Comparison of ENCODE assay signal across 10 cellular contexts in the genomic region with DNA sequence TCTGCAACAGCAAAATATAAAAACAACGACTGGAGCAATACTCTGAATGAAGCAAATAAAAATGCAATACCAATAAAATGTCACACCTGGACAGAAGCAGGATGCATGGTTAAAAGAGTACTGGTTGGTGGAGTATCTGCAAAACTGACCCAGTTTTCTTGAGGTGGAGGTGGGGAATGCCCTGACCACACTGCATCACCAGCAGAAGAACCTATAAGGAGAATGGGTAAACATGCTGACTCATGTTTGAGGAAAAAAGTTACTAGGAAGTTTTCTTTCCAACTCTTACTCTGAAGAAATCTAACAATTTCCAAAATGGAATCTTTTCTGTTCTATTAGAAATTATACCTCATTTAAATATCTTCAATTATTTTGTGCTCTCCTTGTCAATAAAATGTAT. TPM values are rescaled to one million over a fixed set of nuclear protein-coding genes. Genes with fewer than 3 reads are reported as not detected.
A peak's percentile ranks its signal among the peaks of the same experiment; 100 is the strongest.
DNase-seq lines count a peak whose midpoint lies in the region; ATAC-seq and TF ChIP-seq lines count a peak whose summit lies in the region.
"Had no signal": no experiment of that assay in that cellular context is flagged by ENCODE, and none has a peak within 500 bp of the region (broad histone marks: within the 10 kb centered on the region; RNA-seq: fewer than 3 reads in every experiment).

No MANE protein-coding gene starts in this region.

- H3K4me3 ChIP-seq in CD8-positive, alpha-beta T cell (ENCODE audit: low read depth, low read length), result no peak overlapping the region
- H3K4me3 ChIP-seq in HAP-1, result no peak overlapping the region

- H3K27ac Mint-ChIP-seq in CD8-positive, alpha-beta T cell, result no peak overlapping the region
- peak overlapping the region; percentile 31 for H3K27ac Mint-ChIP-seq in T-helper 1 cell treated with Interleukin-12 subunit alpha and Interleukin-12 subunit beta and Interleukin-4 antibody, amounts not matched to agents 30 μg/mL and 1 μg/mL, for 36 hours

- H3K36me3 ChIP-seq in CD8-positive, alpha-beta T cell (ENCODE audit: insufficient read depth, low read length), result peaks cover 8% of the 10 kb centered on the region
- H3K36me3 ChIP-seq in HAP-1 (replicated peaks), result peaks cover 22% of the 10 kb centered on the region

- H3K27ac ChIP-seq in CD8-positive, alpha-beta T cell (ENCODE audit: low read depth, low read length), result no peak overlapping the region
- peak overlapping the region; percentile 41 for H3K27ac ChIP-seq in foreskin keratinocyte

- H3K27me3 Mint-ChIP-seq in CD8-positive, alpha-beta T cell (ENCODE audit: low read depth), result no peaks in the 10 kb centered on the region
- no peaks in the 10 kb centered on the region for H3K27me3 Mint-ChIP-seq in T-helper 1 cell treated with Interleukin-12 subunit alpha and Interleukin-12 subunit beta and Interleukin-4 antibody, amounts not matched to agents 30 μg/mL and 1 μg/mL, for 36 hours (ENCODE audit: low read depth)
- H3K27me3 Mint-ChIP-seq: naive B cell had no signal

- POLR2A ChIA-PET in CD8-positive, alpha-beta T cell (lab: Charles Lee), result no interaction called here

- H3K9me3 Mint-ChIP-seq in CD8-positive, alpha-beta T cell, result no peaks in the 10 kb centered on the region
- H3K9me3 Mint-ChIP-seq in T-helper 1 cell treated with Interleukin-12 subunit alpha and Interleukin-12 subunit beta and Interleukin-4 antibody, amounts not matched to agents 30 μg/mL and 1 μg/mL, for 36 hours, result no peaks in the 10 kb centered on the region
- H3K9me3 Mint-ChIP-seq: naive B cell had no signal

- no peaks in the 10 kb centered on the region for H3K9me3 ChIP-seq in CD8-positive, alpha-beta T cell (ENCODE audit: low read length)
- H3K9me3 ChIP-seq in HAP-1, result no peaks in the 10 kb centered on the region

- peak; percentile 57 for ATAC-seq in CD8-positive, alpha-beta T cell
- ATAC-seq in GM21723 (IDR thresholded peaks at IDR 0.05; ENCODE audit: unreplicated experiment) (peak; percentile 53), foreskin keratinocyte (peak; percentile 82)

- peaks cover 73% of the 10 kb centered on the region for H3K36me3 Mint-ChIP-seq in CD8-positive, alpha-beta T cell
- H3K36me3 Mint-ChIP-seq in T-helper 1 cell treated with Interleukin-12 subunit alpha and Interleukin-12 subunit beta and Interleukin-4 antibody, amounts not matched to agents 30 μg/mL and 1 μg/mL, for 36 hours (ENCODE audit: low read depth), result peaks cover 28% of the 10 kb centered on the region

- no peaks in the 10 kb centered on the region for H3K27me3 ChIP-seq in CD8-positive, alpha-beta T cell (ENCODE audit: insufficient read depth, low read length)
- H3K27me3 ChIP-seq in foreskin keratinocyte (no peaks in the 10 kb centered on the region), HAP-1 (ENCODE audit: low read depth) (no peaks in the 10 kb centered on the region)

- intact Hi-C loops in CD8-positive, alpha-beta T cell (cut with DNase I, micrococcal nuclease), result no loop called here

- H3K4me3 Mint-ChIP-seq in CD8-positive, alpha-beta T cell, result no peak overlapping the region
- H3K4me3 Mint-ChIP-seq in T-helper 1 cell treated with Interleukin-12 subunit alpha and Interleukin-12 subunit beta and Interleukin-4 antibody, amounts not matched to agents 30 μg/mL and 1 μg/mL, for 36 hours, result no peak overlapping the region
- H3K4me3 Mint-ChIP-seq: naive B cell had no signal

- H3K4me1 Mint-ChIP-seq in CD8-positive, alpha-beta T cell (ENCODE audit: low read depth), result peaks cover 38% of the 10 kb centered on the region
- peaks cover 43% of the 10 kb centered on the region for H3K4me1 Mint-ChIP-seq in T-helper 1 cell treated with Interleukin-12 subunit alpha and Interleukin-12 subunit beta and Interleukin-4 antibody, amounts not matched to agents 30 μg/mL and 1 μg/mL, for 36 hours (ENCODE audit: low read depth)

- TF ChIP-seq CTCF in CD8-positive, alpha-beta T cell (IDR thresholded peaks at IDR 0.05), result no peak
- no peak for TF ChIP-seq CTCF in foreskin keratinocyte (conservative IDR thresholded peaks at IDR 0.05)

- peak in 2 of 7 experiments; percentile 4 to 41 for DNase-seq in CD8-positive, alpha-beta T cell
- DNase-seq in foreskin keratinocyte, result peak; percentile 44 to 62
- no peak for DNase-seq in HAP-1 (ENCODE audit: low spot score in 2 of 2)
- DNase-seq in DMS79 (lab: John Stamatoyannopoulos, UW), result no peak
- DNase-seq in SHP77 (lab: John Stamatoyannopoulos, UW), result no peak
- no peak for DNase-seq in NCI-H2029 (lab: John Stamatoyannopoulos, UW)
- DNase-seq: caudate nucleus, naive B cell had no signal

- peaks cover 14% of the 10 kb centered on the region for H3K4me1 ChIP-seq in CD8-positive, alpha-beta T cell (ENCODE audit: insufficient read depth, low read length)
- peaks cover 7% of the 10 kb centered on the region for H3K4me1 ChIP-seq in foreskin keratinocyte
- peaks cover 26% of the 10 kb centered on the region for H3K4me1 ChIP-seq in HAP-1

- in situ Hi-C loops in HAP-1 (cut with MboI; ENCODE audit: low sequenced_read_pairs), result no loop called here

- CTCF ChIA-PET in CD8-positive, alpha-beta T cell (lab: Charles Lee), result no interaction called here

RNA-seq across cellular contexts. Expression of a gene that starts 43.6 kb away (rescaled TPM):
- 10 to 100 TPM; 50.4 to 60.3 TPM for total RNA-seq in CD8-positive, alpha-beta T cell
- total RNA-seq in foreskin keratinocyte, result 60.1 and 60.4 TPM in 2 replicates
- 40.3 and 42.6 TPM in 2 replicates for polyA plus RNA-seq in foreskin keratinocyte

Comparison
In these comparisons a context has a peak if more than half of its experiments do, and no peak if none do; other contexts are left out.
1. DNase-seq: peak in foreskin keratinocyte (2 of 2); none in HAP-1 (0 of 2), DMS79 (single experiment), SHP77 (0 of 2) and NCI-H2029 (single experiment).
2. Peak in every context shown above with its lines, with median percentiles within 50 percentile points of each other: ATAC-seq.